Comparison of ENCODE assay signal across 33 cellular contexts in genomic region chr2:45194611-45195010, GRCh38.
"Had no signal": no experiment of that assay in that cellular context is flagged by ENCODE, and none has a peak within 500 bp of the region (broad histone marks: within the 10 kb centered on the region; RNA-seq: fewer than 3 reads in every experiment).

No MANE protein-coding gene starts in this region.

- H3K36me3 ChIP-seq: ascending aorta, breast epithelium, cardiac muscle cell, colonic mucosa, esophagus squamous epithelium, gastrocnemius medialis, heart left ventricle, WERI-Rb-1 had no signal

- H3K27ac ChIP-seq: ascending aorta, breast epithelium, cardiac muscle cell, colonic mucosa, epithelial cell of prostate, esophagus squamous epithelium, foreskin keratinocyte, gastrocnemius medialis, heart left ventricle, WERI-Rb-1 had no signal

- H3K4me3 ChIP-seq: ascending aorta, breast epithelium, cardiac muscle cell, colonic mucosa, esophagus squamous epithelium, gastrocnemius medialis, heart left ventricle had no signal

- H3K9me3 ChIP-seq: ascending aorta, breast epithelium, colonic mucosa, esophagus squamous epithelium, gastrocnemius medialis had no signal

- ATAC-seq: activated naive CD4-positive, alpha-beta T cell treated with anti-CD3 and anti-CD28 coated beads, Interleukin-2, amount 50 U/mL, for 72 hours; activated T-cell treated with anti-CD3 and anti-CD28 coated beads, Interleukin-2, amount 50 U/mL, for 72 hours; foreskin keratinocyte; gastrocnemius medialis; heart left ventricle; T-helper 17 cell had no signal

- H3K27me3 ChIP-seq: ascending aorta, breast epithelium, cardiac muscle cell, colonic mucosa had no signal

- H3K4me1 ChIP-seq: ascending aorta, breast epithelium, colonic mucosa, esophagus squamous epithelium, foreskin keratinocyte, heart left ventricle had no signal

- FAIRE-seq: endometrium, endothelial cell of umbilical vein had no signal

- DNase-seq: activated B cell treated with CpG ODN at 0.5 μM for 24 hours; activated CD4-positive, alpha-beta memory T cell treated with anti-CD3 and anti-CD28 coated beads, Interleukin-2, amount 10 ng/mL, durations not matched to agents 7 days and 5 days; activated CD4-positive, alpha-beta T cell treated with anti-CD3 and anti-CD28 coated beads for 4 hours; activated CD4-positive, alpha-beta T cell treated with anti-CD3 and anti-CD28 coated beads, Interleukin-2, amount 10 ng/mL, durations not matched to agents 7 days and 5 days; activated CD4-positive, alpha-beta T cell treated with anti-CD3 and anti-CD28 coated beads, Interleukin-2, amount 50 U/mL, for 4 hours; activated CD4-positive, CD25-positive, alpha-beta regulatory T cell treated with anti-CD3 and anti-CD28 coated beads, Interleukin-2, amount 50 U/mL, for 72 hours; activated CD8-positive, alpha-beta memory T cell treated with anti-CD3 and anti-CD28 coated beads, Interleukin-2, amount 50 U/mL, for 48 hours; activated gamma-delta T cell; activated naive CD4-positive, alpha-beta T cell; activated naive CD4-positive, alpha-beta T cell treated with anti-CD3 and anti-CD28 coated beads, Interleukin-2, amount 10 ng/mL, durations not matched to agents 7 days and 5 days; activated naive CD8-positive, alpha-beta T cell treated with anti-CD3 and anti-CD28 coated beads, Interleukin-2, amount 10 ng/mL, durations not matched to agents 7 days and 5 days; activated T-cell treated with anti-CD3 and anti-CD28 coated beads for 4 hours; activated T-cell treated with anti-CD3 and anti-CD28 coated beads, Interleukin-2, amount 50 U/mL, for 24 hours; activated T-cell treated with anti-CD3 and anti-CD28 coated beads, Interleukin-2, amount 50 U/mL, for 72 hours; central memory CD4-positive, alpha-beta T cell; cerebellar nuclear complex; colonic mucosa; effector CD8-positive, alpha-beta T cell; esophagus squamous epithelium; foreskin keratinocyte; gastrocnemius medialis; glutamatergic neuron; heart left ventricle; T-helper 17 cell; T1000; WERI-Rb-1 had no signal
